ENCODE assay signal across 1 cellular context in genomic region chr1:155950829-155951228, GRCh38.
TF ChIP-seq lines count a peak whose summit lies in the region.

No MANE protein-coding gene starts in this region.

TF ChIP-seq in GM12878, 131 proteins besides CTCF, POLR2A, EP300 and RAD21:
- TF ChIP-seq DPF2 (IDR thresholded peaks at IDR 0.05) (no peak), NFIC (IDR thresholded peaks at IDR 0.05; ENCODE audit: low read depth, low read length) (no peak), RB1 (IDR thresholded peaks at IDR 0.05; ENCODE audit: borderline replicate concordance) (no peak), RELB (IDR thresholded peaks at IDR 0.05; ENCODE audit: low read depth) (no peak), SP1 (IDR thresholded peaks at IDR 0.05; ENCODE audit: low read depth, low read length) (no peak), CHD2 (IDR thresholded peaks at IDR 0.05; ENCODE audit: borderline replicate concordance, low read depth, low read length) (no peak), ATF3 (IDR thresholded peaks at IDR 0.05; ENCODE audit: borderline replicate concordance, extremely low read depth, low read depth, low read length) (no peak), HSF1 (IDR thresholded peaks at IDR 0.05; ENCODE audit: low read depth, low read length) (no peak), NKRF (conservative IDR thresholded peaks at IDR 0.05) (no peak), BCL11A (IDR thresholded peaks at IDR 0.05; ENCODE audit: low read depth, low read length) (no peak), CBX5 (IDR thresholded peaks at IDR 0.05; ENCODE audit: low read depth) (no peak), MTA3 (IDR thresholded peaks at IDR 0.05; ENCODE audit: borderline replicate concordance, low read length) (no peak), HDGF (IDR thresholded peaks at IDR 0.05) (no peak), CUX1 (IDR thresholded peaks at IDR 0.05; ENCODE audit: insufficient replicate concordance, low read depth, low read length) (no peak), MLLT1 (IDR thresholded peaks at IDR 0.05) (no peak), MTA2 (IDR thresholded peaks at IDR 0.05; ENCODE audit: low read depth) (no peak), YY1 (IDR thresholded peaks at IDR 0.05; ENCODE audit: low read depth, low read length) (no peak), NFYA (IDR thresholded peaks at IDR 0.05; ENCODE audit: borderline replicate concordance, low read depth, low read length) (no peak)
